ENCODE assay signal across 18 cellular contexts in the genomic region with DNA sequence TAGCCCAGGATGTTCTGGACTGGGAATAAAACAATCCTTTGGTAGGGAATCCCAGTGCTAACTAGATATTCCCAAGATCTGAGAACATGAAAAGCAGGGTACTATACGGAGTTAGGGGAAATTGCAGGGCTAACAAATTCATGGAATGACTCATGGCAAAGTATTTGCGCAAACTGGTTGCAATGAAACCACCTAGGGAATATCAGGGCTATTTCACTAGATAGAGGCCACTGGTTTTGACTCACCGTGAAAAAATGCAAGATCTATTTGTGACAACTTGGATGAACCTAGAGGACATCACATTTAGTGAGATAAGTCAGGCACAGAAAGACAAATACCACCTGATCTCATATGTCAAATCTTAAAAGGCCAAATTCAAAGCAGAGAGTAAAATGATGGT.
A peak's percentile ranks its signal among the peaks of the same experiment; 100 is the strongest.
DNase-seq lines count a peak whose midpoint lies in the region; ATAC-seq and TF ChIP-seq lines count a peak whose summit lies in the region.
"Had no signal": no experiment of that assay in that cellular context is flagged by ENCODE, and none has a peak within 500 bp of the region (broad histone marks: within the 10 kb centered on the region; RNA-seq: fewer than 3 reads in every experiment).

No MANE protein-coding gene starts in this region.

- DNase-seq in ELR (ENCODE audit: low read depth) (peak; percentile 58), RPMI7951 (ENCODE audit: low read depth) (peak; percentile 82), fibroblast of lung (ENCODE audit: low read depth in 2 of 2) (peak; percentile 0 to 85), renal cortical epithelial cell (ENCODE audit: low read depth) (peak; percentile 86), DMS153 (lab: John Stamatoyannopoulos, UW) (no peak), nephron progenitor cell (no peak), natural killer cell (no peak)
- DNase-seq: activated CD4-positive, alpha-beta T cell treated with anti-CD3 and anti-CD28 coated beads for 36 hours; activated T-cell treated with anti-CD3 and anti-CD28 coated beads, Interleukin-2, amount 50 U/mL, for 4 hours; adrenal gland; heart left ventricle; left lung; NCI-H1092; NCI-H446; stimulated activated naive CD8-positive, alpha-beta T cell treated with anti-CD3 and anti-CD28 coated beads, Interleukin-15, amount 100 ng/mL, for 72 hours had no signal

- TF ChIP-seq CTCF in fibroblast of lung (conservative IDR thresholded peaks at IDR 0.05 in 1 of 2, IDR thresholded peaks at IDR 0.05 in 1 of 2; ENCODE audit: low read depth in 1 of 2, low read length in 2 of 2): no peak
- TF ChIP-seq CTCF in nephron progenitor cell (IDR thresholded peaks at IDR 0.05): no peak
- TF ChIP-seq CTCF in natural killer cell (IDR thresholded peaks at IDR 0.05): no peak

- no peaks in the 10 kb centered on the region for H3K79me2 ChIP-seq in fibroblast of lung (ENCODE audit: control insufficient read depth, insufficient read depth, low read length)

- no peak overlapping the region for H2AFZ ChIP-seq in fibroblast of lung (ENCODE audit: low read length)
- H2AFZ ChIP-seq: neural progenitor cell had no signal

- H3K9me3 ChIP-seq in fibroblast of lung (ENCODE audit: control insufficient read depth, insufficient read depth, low read depth, low read length): no peaks in the 10 kb centered on the region
- H3K9me3 ChIP-seq: adrenal gland, heart left ventricle, left lung had no signal

- H3K36me3 Mint-ChIP-seq in nephron progenitor cell (ENCODE audit: low read depth) (no peaks in the 10 kb centered on the region), natural killer cell (no peaks in the 10 kb centered on the region)
- H3K36me3 Mint-ChIP-seq: neural progenitor cell had no signal

- H3K9me3 Mint-ChIP-seq in nephron progenitor cell (no peaks in the 10 kb centered on the region), natural killer cell (peaks cover 0 to 3% of the 10 kb centered on the region in 2 donors)
- H3K9me3 Mint-ChIP-seq: activated T-cell treated with anti-CD3 and anti-CD28 coated beads, Interleukin-2, amount 50 U/mL, for 4 hours; neural progenitor cell; stimulated activated naive CD8-positive, alpha-beta T cell treated with anti-CD3 and anti-CD28 coated beads, Interleukin-15, amount 100 ng/mL, for 72 hours; T-helper 1 cell treated with Interleukin-12 subunit alpha and Interleukin-12 subunit beta and Interleukin-4 antibody, amounts not matched to agents 30 μg/mL and 1 μg/mL, for 36 hours had no signal

- H3K4me1 Mint-ChIP-seq in nephron progenitor cell: peaks cover 6% of the 10 kb centered on the region
- no peaks in the 10 kb centered on the region for H3K4me1 Mint-ChIP-seq in natural killer cell
- H3K4me1 Mint-ChIP-seq: activated CD4-positive, alpha-beta T cell treated with anti-CD3 and anti-CD28 coated beads for 36 hours; neural progenitor cell; stimulated activated naive CD8-positive, alpha-beta T cell treated with anti-CD3 and anti-CD28 coated beads, Interleukin-15, amount 100 ng/mL, for 72 hours had no signal

- no peaks in the 10 kb centered on the region for H3K27me3 ChIP-seq in fibroblast of lung (ENCODE audit: control insufficient read depth, insufficient read depth, low read length)
- H3K27me3 ChIP-seq: adrenal gland, heart left ventricle, left lung, neural progenitor cell had no signal

- H3K4me2 ChIP-seq in fibroblast of lung (ENCODE audit: extremely low read depth, insufficient read depth, low read length): no peak overlapping the region
- H3K4me2 ChIP-seq: neural progenitor cell had no signal

- no peak overlapping the region for H3K27ac ChIP-seq in fibroblast of lung (ENCODE audit: insufficient read depth, low read length)
- H3K27ac ChIP-seq: adrenal gland, heart left ventricle, left lung, neural progenitor cell had no signal

- intact Hi-C loops in natural killer cell (cut with micrococcal nuclease): no loop called here

- H3K9ac ChIP-seq in fibroblast of lung (ENCODE audit: insufficient read depth, low read length): no peak overlapping the region
- H3K9ac ChIP-seq: neural progenitor cell had no signal

- no peak overlapping the region for H3K4me3 Mint-ChIP-seq in nephron progenitor cell
- H3K4me3 Mint-ChIP-seq in natural killer cell: no peak overlapping the region
- H3K4me3 Mint-ChIP-seq: activated CD4-positive, alpha-beta T cell treated with anti-CD3 and anti-CD28 coated beads for 36 hours; activated T-cell treated with anti-CD3 and anti-CD28 coated beads, Interleukin-2, amount 50 U/mL, for 4 hours; neural progenitor cell; stimulated activated naive CD8-positive, alpha-beta T cell treated with anti-CD3 and anti-CD28 coated beads, Interleukin-15, amount 100 ng/mL, for 72 hours; T-helper 1 cell treated with Interleukin-12 subunit alpha and Interleukin-12 subunit beta and Interleukin-4 antibody, amounts not matched to agents 30 μg/mL and 1 μg/mL, for 36 hours had no signal

- H3K27ac Mint-ChIP-seq in nephron progenitor cell (no peak overlapping the region), natural killer cell (no peak overlapping the region)
- H3K27ac Mint-ChIP-seq: activated CD4-positive, alpha-beta T cell treated with anti-CD3 and anti-CD28 coated beads for 36 hours; neural progenitor cell; stimulated activated naive CD8-positive, alpha-beta T cell treated with anti-CD3 and anti-CD28 coated beads, Interleukin-15, amount 100 ng/mL, for 72 hours; T-helper 1 cell treated with Interleukin-12 subunit alpha and Interleukin-12 subunit beta and Interleukin-4 antibody, amounts not matched to agents 30 μg/mL and 1 μg/mL, for 36 hours had no signal

- H3K4me1 ChIP-seq in fibroblast of lung (ENCODE audit: control insufficient read depth, extremely low read depth, insufficient read depth, low read length): no peaks in the 10 kb centered on the region
- H3K4me1 ChIP-seq: adrenal gland, left lung, neural progenitor cell had no signal

- H3K27me3 Mint-ChIP-seq in nephron progenitor cell (ENCODE audit: low read depth, poor library complexity): no peaks in the 10 kb centered on the region
- H3K27me3 Mint-ChIP-seq in natural killer cell (ENCODE audit: low read depth in 2 of 2): no peaks in the 10 kb centered on the region
- H3K27me3 Mint-ChIP-seq: activated CD4-positive, alpha-beta T cell treated with anti-CD3 and anti-CD28 coated beads for 36 hours; stimulated activated naive CD8-positive, alpha-beta T cell treated with anti-CD3 and anti-CD28 coated beads, Interleukin-15, amount 100 ng/mL, for 72 hours had no signal

- no peak overlapping the region for H3K4me3 ChIP-seq in fibroblast of lung (replicated peaks in 1 of 4; ENCODE audit: control extremely low read depth in 1 of 4, insufficient read depth in 1 of 4, low read depth in 3 of 4, low read length in 4 of 4)
- H3K4me3 ChIP-seq: adrenal gland, heart left ventricle, left lung, neural progenitor cell had no signal

- no peaks in the 10 kb centered on the region for H4K20me1 ChIP-seq in fibroblast of lung (ENCODE audit: control insufficient read depth, extremely low read depth, insufficient read depth, low read length)

- H3K36me3 ChIP-seq in fibroblast of lung (ENCODE audit: control insufficient read depth, insufficient read depth, low read length): no peaks in the 10 kb centered on the region
- H3K36me3 ChIP-seq: adrenal gland, heart left ventricle, left lung, neural progenitor cell had no signal

- ATAC-seq in HG03108 (IDR thresholded peaks at IDR 0.05; ENCODE audit: unreplicated experiment): no peak
- no peak for ATAC-seq in natural killer cell
- ATAC-seq: activated CD4-positive, alpha-beta T cell treated with anti-CD3 and anti-CD28 coated beads for 36 hours; activated T-cell treated with anti-CD3 and anti-CD28 coated beads, Interleukin-2, amount 50 U/mL, for 4 hours; left lung; stimulated activated naive CD8-positive, alpha-beta T cell treated with anti-CD3 and anti-CD28 coated beads, Interleukin-15, amount 100 ng/mL, for 72 hours had no signal

Comparison
In these comparisons a context has a peak if more than half of its experiments do, and no peak if none do; other contexts are left out.
1. DNase-seq: peak in ELR (single experiment), RPMI7951 (single experiment), fibroblast of lung (2 of 2) and renal cortical epithelial cell (single experiment); none in DMS153 (single experiment), nephron progenitor cell (single experiment) and natural killer cell (single experiment).